In the genomic region with DNA sequence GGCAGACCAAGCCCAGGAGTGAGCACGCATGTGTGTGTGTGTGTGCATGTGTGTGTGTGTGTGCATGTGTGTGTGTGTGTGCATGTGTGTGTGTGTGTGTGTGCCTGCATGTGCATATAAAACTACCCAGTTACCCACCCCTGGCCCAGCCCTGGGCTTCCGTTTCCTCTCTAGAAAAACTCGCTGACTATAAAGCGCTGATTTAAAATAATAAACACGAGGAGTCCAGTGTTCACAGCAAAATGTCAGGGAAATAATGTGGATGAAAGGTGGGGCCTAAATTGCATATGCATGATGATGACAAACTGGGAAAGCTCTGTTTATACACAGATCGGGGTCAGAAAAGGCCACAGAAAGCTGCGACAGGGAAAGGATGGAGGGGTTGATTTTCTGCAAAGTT, we compare ENCODE assay signal across 31 cellular contexts.
"Had no signal": no experiment of that assay in that cellular context is flagged by ENCODE, and none has a peak within 500 bp of the region (broad histone marks: within the 10 kb centered on the region; RNA-seq: fewer than 3 reads in every experiment).

No MANE protein-coding gene starts in this region.

- FAIRE-seq: small intestine had no signal

- H3K4me3 ChIP-seq: body of pancreas, coronary artery, heart left ventricle, lower lobe of right lung, prostate gland, sigmoid colon, suprapubic skin, vagina had no signal

- H3K9me3 ChIP-seq: body of pancreas, lower lobe of right lung, neutrophil, prostate gland, sigmoid colon, vagina had no signal

- H3K27ac ChIP-seq: body of pancreas, coronary artery, foreskin keratinocyte, heart left ventricle, lower lobe of right lung, neutrophil, prostate gland, sigmoid colon, suprapubic skin, vagina had no signal

- H3K27me3 ChIP-seq: body of pancreas, dorsolateral prefrontal cortex, foreskin keratinocyte, heart left ventricle, sigmoid colon, suprapubic skin, vagina had no signal

- ATAC-seq: activated CD8-positive, alpha-beta T cell treated with anti-CD3 and anti-CD28 coated beads for 36 hours; activated T-cell treated with anti-CD3 and anti-CD28 coated beads, Interleukin-2, amount 50 U/mL, for 72 hours; body of pancreas; foreskin keratinocyte; heart left ventricle; left lobe of liver; lower lobe of right lung; SK-N-SH treated with all-trans-retinoic acid at 6 μM for 48 hours; WTC11 had no signal

- H3K4me3 Mint-ChIP-seq: activated CD8-positive, alpha-beta T cell treated with anti-CD3 and anti-CD28 coated beads for 36 hours; activated naive CD8-positive, alpha-beta T cell; activated T-cell treated with anti-CD3 and anti-CD28 coated beads, Interleukin-2, amount 50 U/mL, for 72 hours; nephron progenitor cell; type B pancreatic cell; WTC11 had no signal

- H3K27me3 Mint-ChIP-seq: activated CD8-positive, alpha-beta T cell treated with anti-CD3 and anti-CD28 coated beads for 36 hours; activated naive CD8-positive, alpha-beta T cell; naive B cell; type B pancreatic cell had no signal

- H3K9me3 Mint-ChIP-seq: activated CD8-positive, alpha-beta T cell treated with anti-CD3 and anti-CD28 coated beads for 36 hours; activated T-cell treated with anti-CD3 and anti-CD28 coated beads, Interleukin-2, amount 50 U/mL, for 72 hours had no signal

- DNase-seq: activated CD4-positive, alpha-beta T cell treated with anti-CD3 and anti-CD28 coated beads for 1 hour; activated CD4-positive, alpha-beta T cell treated with anti-CD3 and anti-CD28 coated beads, Interleukin-2, amount 50 U/mL, for 1 hour; activated CD8-positive, alpha-beta T cell treated with anti-CD3 and anti-CD28 coated beads for 36 hours; activated effector memory CD4-positive, alpha-beta T cell treated with Interleukin-2 at 50 U/mL for 16 hours; activated naive CD4-positive, alpha-beta T cell treated with Interleukin-2 at 50 U/mL for 16 hours; activated T-cell treated with anti-CD3 and anti-CD28 coated beads for 4 hours; activated T-cell treated with anti-CD3 and anti-CD28 coated beads, Interleukin-2, amount 50 U/mL, for 72 hours; body of pancreas; effector memory CD4-positive, alpha-beta T cell; foreskin keratinocyte; heart left ventricle; lower lobe of right lung; naive B cell; nephron progenitor cell; retina; sigmoid colon; small intestine; stimulated activated CD4-positive, alpha-beta T cell treated with anti-CD3 and anti-CD28 coated beads, Interleukin-1b, Interleukin-23, amount 100 ng/mL, for 48 hours; stimulated activated naive CD4-positive, alpha-beta T cell; T-helper 2 cell had no signal

- H3K36me3 ChIP-seq: lower lobe of right lung, neutrophil, prostate gland, sigmoid colon, vagina had no signal

- H3K4me1 ChIP-seq: body of pancreas, foreskin keratinocyte, lower lobe of right lung, prostate gland had no signal

- H3K27ac Mint-ChIP-seq: activated CD8-positive, alpha-beta T cell treated with anti-CD3 and anti-CD28 coated beads for 36 hours; activated naive CD8-positive, alpha-beta T cell; activated T-cell treated with anti-CD3 and anti-CD28 coated beads, Interleukin-2, amount 50 U/mL, for 72 hours; naive B cell; type B pancreatic cell had no signal
